In genomic region chr4:24979554-24979953, GRCh38 we compare ENCODE assay signal across 9 cellular contexts. TPM values are rescaled to one million over a fixed set of nuclear protein-coding genes. Genes with fewer than 3 reads are reported as not detected.
DNase-seq lines count a peak whose midpoint lies in the region; ATAC-seq, FAIRE-seq and TF ChIP-seq lines count a peak whose summit lies in the region.
"Had no signal": no experiment of that assay in that cellular context is flagged by ENCODE, and none has a peak within 500 bp of the region (broad histone marks: within the 10 kb centered on the region; RNA-seq: fewer than 3 reads in every experiment).

No MANE protein-coding gene starts in this region.

- no peak overlapping the region for H3K27ac Mint-ChIP-seq in T-helper 2 cell treated with Interferon-gamma antibody and Interleukin-4, amounts not matched to agents 5 μg/mL and 100 μg/mL, for 36 hours

- no peaks in the 10 kb centered on the region for H3K79me2 ChIP-seq in K562 (ENCODE audit: control insufficient read depth, insufficient read depth, low read length)

- H3K9me3 Mint-ChIP-seq in T-helper 2 cell treated with Interferon-gamma antibody and Interleukin-4, amounts not matched to agents 5 μg/mL and 100 μg/mL, for 36 hours = no peaks in the 10 kb centered on the region

- no peak for TF ChIP-seq RAD21 in K562 (CRISPR knock-in tag; conservative IDR thresholded peaks at IDR 0.05 in 1 of 2, IDR thresholded peaks at IDR 0.05 in 1 of 2)

- ATAC-seq in K562 (no peak), upper lobe of left lung (ENCODE audit: low FRiP score in 2 of 2) (peak; percentile 71 to 90), GM21367 (IDR thresholded peaks at IDR 0.05; ENCODE audit: unreplicated experiment) (no peak)

- no peak for DNase-seq in T-helper 2 cell treated with Interferon-gamma antibody and Interleukin-4, amounts not matched to agents 5 μg/mL and 100 μg/mL, for 36 hours (ENCODE audit: low spot score)
- no peak for DNase-seq in T-helper 2 cell
- DNase-seq in K562 (ENCODE audit: extremely low read depth in 1 of 4, low spot score in 3 of 4) = no peak
- DNase-seq in lower leg skin (ENCODE audit: low spot score in 2 of 2) = peak; percentile 77 to 89
- peak in 1 of 2 donors; percentile 69 for DNase-seq in upper lobe of left lung
- DNase-seq in T-helper 1 cell = no peak
- no peak for DNase-seq in NCI-H510A (lab: John Stamatoyannopoulos, UW)
- DNase-seq: effector CD8-positive, alpha-beta T cell had no signal

- TF ChIP-seq CTCF in K562 (IDR thresholded peaks at IDR 0.05 in 2 of 3, conservative IDR thresholded peaks at IDR 0.05 in 1 of 3; ENCODE audit: insufficient read depth in 2 of 3, low read depth in 1 of 3, low read length in 3 of 3) = no peak
- no peak for TF ChIP-seq CTCF in lower leg skin (IDR thresholded peaks at IDR 0.05)
- TF ChIP-seq CTCF in upper lobe of left lung (IDR thresholded peaks at IDR 0.05) = no peak

- peak overlapping the region; percentile 12 for H3K4me3 Mint-ChIP-seq in T-helper 2 cell treated with Interferon-gamma antibody and Interleukin-4, amounts not matched to agents 5 μg/mL and 100 μg/mL, for 36 hours

- H3K4me1 ChIP-seq in K562 (replicated peaks in 1 of 2; ENCODE audit: control insufficient read depth in 2 of 2, insufficient read depth in 2 of 2, low read length in 2 of 2) = no peaks in the 10 kb centered on the region
- H3K4me1 ChIP-seq in upper lobe of left lung = peaks cover 12 to 24% (median 19%) of the 10 kb centered on the region in 4 donors

- in situ Hi-C loops in K562 (cut with MboI) = no loop called here

- no peaks in the 10 kb centered on the region for H3K36me3 Mint-ChIP-seq in T-helper 2 cell treated with Interferon-gamma antibody and Interleukin-4, amounts not matched to agents 5 μg/mL and 100 μg/mL, for 36 hours (ENCODE audit: low read depth)

- no peaks in the 10 kb centered on the region for H3K36me3 ChIP-seq in K562 (ENCODE audit: control insufficient read depth, insufficient read depth, low read length)
- no peaks in the 10 kb centered on the region for H3K36me3 ChIP-seq in upper lobe of left lung

- H3K27me3 ChIP-seq in K562 (ENCODE audit: control insufficient read depth in 2 of 2, insufficient read depth in 2 of 2, low read length in 2 of 2) (peaks cover 0 to 16% of the 10 kb centered on the region in 2 experiments; a peak in 2 of 5 replicates), upper lobe of left lung (no peaks in the 10 kb centered on the region)

- WGBS in K562 (ENCODE audit: insufficient coverage, low coverage, missing lambda C conversion rate) = 57% methylated on average over 7 of the region's 7 CpGs
- 53 to 57% methylated on average over 7 of the region's 7 CpGs for WGBS in lower leg skin, 2 donors
- 45 to 54% methylated on average over 7 of the region's 7 CpGs for WGBS in upper lobe of left lung, 2 donors

- POLR2A ChIA-PET in K562 (lab: Yijun Ruan, JAX) = no interaction called here

- BruUV-seq in K562 (replicated peaks; lab: Mats Ljungman, UMichigan) = no TSS peak

- CTCF ChIA-PET in K562 (lab: Yijun Ruan, JAX; ENCODE audit: low intra/inter-chr PET ratio) = interaction anchor here (0.6 kb wide), 1 partner anchor 9 kb away, joined by 3 read pairs; no protein-coding TSS in a partner anchor

- peaks cover 15% of the 10 kb centered on the region for H3K27me3 Mint-ChIP-seq in T-helper 2 cell treated with Interferon-gamma antibody and Interleukin-4, amounts not matched to agents 5 μg/mL and 100 μg/mL, for 36 hours (ENCODE audit: low read depth)

- H3K4me2 ChIP-seq in K562 (ENCODE audit: insufficient read depth, low read length) = no peak overlapping the region

- no peaks in the 10 kb centered on the region for H4K20me1 ChIP-seq in K562 (replicated peaks; ENCODE audit: control insufficient read depth, insufficient read depth, low read length)

- no peaks in the 10 kb centered on the region for H3K9me3 ChIP-seq in K562 (replicated peaks; ENCODE audit: control insufficient read depth, insufficient read depth, low read depth, low read length)
- no peaks in the 10 kb centered on the region for H3K9me3 ChIP-seq in upper lobe of left lung

- H3K9ac ChIP-seq in K562 (ENCODE audit: insufficient read depth in 1 of 2, low read depth in 2 of 2, low read length in 2 of 2) = no peak overlapping the region

- H2AFZ ChIP-seq in K562 (ENCODE audit: low read depth, low read length) = peak overlapping the region; percentile 46; the same call in 1 of the 2 replicates

- TF ChIP-seq POLR2A in K562 (conservative IDR thresholded peaks at IDR 0.05) (no peak), lower leg skin (IDR thresholded peaks at IDR 0.05) (no peak), upper lobe of left lung (IDR thresholded peaks at IDR 0.05) (peak in 1 of 4 donors; percentile 59)

- H3K4me3 ChIP-seq in K562 (no peak overlapping the region), lower leg skin (ENCODE audit: low read depth, poor library complexity, severe bottlenecking) (no peak overlapping the region), upper lobe of left lung (peak overlapping the region in 3 of 4 donors; percentile 16 to 32 (median 29))

- H3K27ac ChIP-seq in K562 (ENCODE audit: extremely low read depth, low read depth, low read length) (no peak overlapping the region), upper lobe of left lung (peak overlapping the region; percentile 84 to 94 (median 86))

- H3K4me1 Mint-ChIP-seq in T-helper 2 cell treated with Interferon-gamma antibody and Interleukin-4, amounts not matched to agents 5 μg/mL and 100 μg/mL, for 36 hours (ENCODE audit: low read depth) = peaks cover 8% of the 10 kb centered on the region

- TF ChIP-seq EP300 in K562 (IDR thresholded peaks at IDR 0.05; ENCODE audit: low read length) (no peak), upper lobe of left lung (IDR thresholded peaks at IDR 0.05) (peak; percentile 67 to 95 (median 93))

- H3K9me1 ChIP-seq in K562 (ENCODE audit: control insufficient read depth, insufficient read depth, low read length) = no peaks in the 10 kb centered on the region

- no peak for FAIRE-seq in K562 (lab: Jason Lieb, UNC)

- intact Hi-C loops in K562 (cut with micrococcal nuclease) (loop anchor here (5.0 kb wide), 1 partner anchor 242 kb away; no protein-coding TSS in a partner anchor), lower leg skin (cut with DNase I; ENCODE audit: low total_unique reads) (no loop called here)

TF ChIP-seq in K562, 482 proteins besides CTCF, POLR2A, EP300 and RAD21:
- TF ChIP-seq SP1 (CRISPR knock-in tag; IDR thresholded peaks at IDR 0.05) (no peak), RUNX1 (IDR thresholded peaks at IDR 0.05; ENCODE audit: low read depth) (no peak), GABPA (tag; conservative IDR thresholded peaks at IDR 0.05; ENCODE audit: low read depth) (0 out of 2 replicates have a peak, but pooled peaks have one; percentile 18), CHD1 (IDR thresholded peaks at IDR 0.05; ENCODE audit: low read length) (no peak)

RNA-seq across cellular contexts. Expression of gene LGI2, which starts 51.2 kb away (rescaled TPM):
- total RNA-seq in K562 (2011; cell fraction: chromatin; rRNA removed; ENCODE audit: low replicate concordance) = not detected in 2 replicates
- total RNA-seq in K562 (2011; cell fraction: nucleolus; rRNA removed) = not detected in 2 replicates
- not detected in 2 replicates for total RNA-seq in K562 (2011; cell fraction: nucleoplasm; rRNA removed)
- total RNA-seq in K562 (2014; rRNA removed) (not detected in 2 replicates), K562 (2014; rRNA removed; fragmentation: Illumina TruSeq; extraction: Trizol) (not detected in 2 replicates), K562 (2015; rRNA removed; fragmentation: Illumina TruSeq; extraction: Trizol) (not detected in 2 replicates), K562 (2021) (0.04 and 0.07 TPM in 2 replicates), lower leg skin (under 1 TPM; 0.04 to 0.52 (median 0.22) TPM), upper lobe of left lung (1 to 10 TPM in 1 of 6 donors, under 1 TPM in 4, not detected in 1; 0.44 to 1.3 (median 0.80) TPM)
- polyA plus RNA-seq in K562 (2011; rRNA removed) (0.03 TPM in 1 of 2 replicates, not detected in the other), K562 (2014; fragmentation: Illumina TruSeq; extraction: Trizol) (not detected in 2 replicates), K562 (2014; fragmentation: Nextera tagmentation; extraction: Ambion mirVana) (not detected), K562 (2014; rRNA removed) (not detected in 2 replicates)
- 0.01 TPM in 1 of 2 replicates, not detected in the other for polyA plus RNA-seq in K562 (2011; cell fraction: cytosol; rRNA removed)
- not detected in 2 replicates for polyA plus RNA-seq in K562 (2011; cell fraction: nucleus; rRNA removed)
- polyA plus RNA-seq in K562 (2012) = 0.01 TPM in 1 of 2 replicates, not detected in the other
- polyA minus RNA-seq in K562 (2011; rRNA and poly(A)+ RNA removed) = 0.18 TPM in 1 of 2 replicates, not detected in the other
- not detected in 2 replicates for polyA minus RNA-seq in K562 (2011; cell fraction: cytosol; rRNA and poly(A)+ RNA removed)
- polyA minus RNA-seq in K562 (2011; cell fraction: nucleus; rRNA and poly(A)+ RNA removed) = not detected in 2 replicates

Comparison
In these comparisons a context has a peak if more than half of its experiments do, and no peak if none do; other contexts are left out.
1. DNase-seq: peak in lower leg skin (2 of 2); none in T-helper 2 cell treated with Interferon-gamma antibody and Interleukin-4, amounts not matched to agents 5 μg/mL and 100 μg/mL, for 36 hours (single experiment), T-helper 2 cell (0 of 5), K562 (0 of 4), T-helper 1 cell (0 of 5) and NCI-H510A (single experiment).
2. ATAC-seq: peak in upper lobe of left lung (2 of 2); none in K562 (single experiment) and GM21367 (single experiment).
3. H3K4me3 ChIP-seq: peak in upper lobe of left lung (3 of 4); none in K562 (single experiment) and lower leg skin (single experiment).